In the genomic region with DNA sequence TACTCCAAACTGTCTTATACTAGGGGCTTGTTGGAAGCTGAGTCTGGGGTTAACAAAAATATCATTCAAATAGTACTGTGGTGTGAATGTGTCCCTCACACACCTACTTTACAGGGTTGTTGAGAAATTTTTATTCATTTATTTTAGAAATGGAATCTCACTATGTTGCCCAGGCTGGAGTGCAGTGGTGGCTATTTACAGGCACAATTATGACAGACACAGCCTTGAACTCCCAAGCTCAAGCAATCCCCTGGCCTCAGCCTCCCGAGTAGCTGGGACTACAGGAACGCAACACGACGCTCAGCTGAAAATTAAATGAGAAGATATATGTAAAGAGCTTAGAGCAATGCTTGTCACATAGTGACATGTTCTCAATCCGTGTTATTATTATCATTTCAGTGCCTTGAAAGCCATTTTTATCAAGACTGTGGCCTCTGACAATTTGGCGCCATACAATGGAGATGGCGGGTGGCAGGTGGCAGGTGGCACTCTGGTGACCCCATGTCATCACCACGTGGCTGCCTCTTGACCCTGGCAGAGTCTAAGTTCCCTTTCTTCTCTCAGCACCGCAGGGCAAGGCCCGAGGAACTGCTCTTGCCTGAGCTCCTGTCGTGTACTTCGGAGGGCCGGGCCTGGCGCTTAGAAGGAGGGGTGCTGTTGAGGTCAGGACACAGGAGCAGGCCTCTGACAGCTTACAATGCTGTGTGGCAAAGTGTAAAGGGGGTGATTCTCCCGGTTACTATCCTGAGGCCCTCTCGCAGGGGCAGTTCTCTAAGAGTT, we compare ENCODE assay signal across 9 cellular contexts.
DNase-seq lines count a peak whose midpoint lies in the region; ATAC-seq and TF ChIP-seq lines count a peak whose summit lies in the region.
"Had no signal": no experiment of that assay in that cellular context is flagged by ENCODE, and none has a peak within 500 bp of the region (broad histone marks: within the 10 kb centered on the region; RNA-seq: fewer than 3 reads in every experiment).

No MANE protein-coding gene starts in this region.

- peak overlapping the region; percentile 99 for H3K27ac Mint-ChIP-seq in activated CD4-positive, alpha-beta T cell treated with anti-CD3 and anti-CD28 coated beads for 36 hours
- H3K27ac Mint-ChIP-seq in mesothelial cell of epicardium, result peak overlapping the region; percentile 94

- H3K27ac ChIP-seq in ascending aorta (peak overlapping the region; percentile 88 to 93), tibial artery (peak overlapping the region; percentile 86 to 92)

- H3K27me3 ChIP-seq in ascending aorta (no peaks in the 10 kb centered on the region), tibial artery (no peaks in the 10 kb centered on the region)
- H3K27me3 ChIP-seq: brain microvascular endothelial cell had no signal

- H3K9me3 Mint-ChIP-seq in activated CD4-positive, alpha-beta T cell treated with anti-CD3 and anti-CD28 coated beads for 36 hours (ENCODE audit: low read depth), result peaks cover 5% of the 10 kb centered on the region
- peaks cover 14% of the 10 kb centered on the region for H3K9me3 Mint-ChIP-seq in mesothelial cell of epicardium

- H3K36me3 Mint-ChIP-seq in activated CD4-positive, alpha-beta T cell treated with anti-CD3 and anti-CD28 coated beads for 36 hours (ENCODE audit: low read depth), result peaks cover 2% of the 10 kb centered on the region
- no peaks in the 10 kb centered on the region for H3K36me3 Mint-ChIP-seq in mesothelial cell of epicardium

- H3K36me3 ChIP-seq in ascending aorta (no peaks in the 10 kb centered on the region), tibial artery (no peaks in the 10 kb centered on the region)
- H3K36me3 ChIP-seq: brain microvascular endothelial cell had no signal

- H3K9me3 ChIP-seq in ascending aorta (no peaks in the 10 kb centered on the region), tibial artery (no peaks in the 10 kb centered on the region)

- peaks cover 42% of the 10 kb centered on the region for H3K4me1 Mint-ChIP-seq in activated CD4-positive, alpha-beta T cell treated with anti-CD3 and anti-CD28 coated beads for 36 hours
- H3K4me1 Mint-ChIP-seq in mesothelial cell of epicardium, result peaks cover 19% of the 10 kb centered on the region

- intact Hi-C loops in activated CD4-positive, alpha-beta T cell treated with anti-CD3 and anti-CD28 coated beads for 36 hours (cut with DNase I, micrococcal nuclease), result loop anchor here (5.0 to 10.0 kb wide), 6 partner anchors 127 to 1750 kb away; a partner anchor contains a TSS
- intact Hi-C loops in ascending aorta (cut with DNase I) (loop anchor here (5.0 kb wide), 3 partner anchors 63 to 1522 kb away; a partner anchor contains a TSS), tibial artery (cut with DNase I; ENCODE audit: low total_unique reads) (loop anchor here (5.0 to 10.0 kb wide), 3 partner anchors 108 to 267 kb away; no protein-coding TSS in a partner anchor)

- ATAC-seq in activated CD4-positive, alpha-beta T cell treated with anti-CD3 and anti-CD28 coated beads for 36 hours, result no peak
- ATAC-seq in HG03039 (IDR thresholded peaks at IDR 0.05; ENCODE audit: unreplicated experiment), result no peak

- H3K4me3 Mint-ChIP-seq in activated CD4-positive, alpha-beta T cell treated with anti-CD3 and anti-CD28 coated beads for 36 hours, result peak overlapping the region; percentile 81
- H3K4me3 Mint-ChIP-seq in mesothelial cell of epicardium, result peak overlapping the region; percentile 84

- TF ChIP-seq CTCF in ascending aorta (IDR thresholded peaks at IDR 0.05), result no peak
- no peak for TF ChIP-seq CTCF in mesothelial cell of epicardium (IDR thresholded peaks at IDR 0.05; ENCODE audit: unreplicated experiment)
- TF ChIP-seq CTCF in tibial artery (IDR thresholded peaks at IDR 0.05), result no peak

- peaks cover 0 to 10% of the 10 kb centered on the region in 2 donors for H3K4me1 ChIP-seq in ascending aorta
- peaks cover 0 to 19% (median 12%) of the 10 kb centered on the region in 4 donors for H3K4me1 ChIP-seq in tibial artery

- CTCF ChIA-PET in activated CD4-positive, alpha-beta T cell treated with anti-CD3 and anti-CD28 coated beads for 36 hours (lab: Charles Lee), result interaction anchor here (0.7 to 0.9 kb wide), 2 partner anchors 110 to 202 kb away, joined by 3 read pairs; no protein-coding TSS in a partner anchor

- H3K4me3 ChIP-seq in ascending aorta (peak overlapping the region in 1 of 2 donors; percentile 76), tibial artery (peak overlapping the region; percentile 65 to 80)

- H3K27me3 Mint-ChIP-seq in activated CD4-positive, alpha-beta T cell treated with anti-CD3 and anti-CD28 coated beads for 36 hours, result peaks cover 7% of the 10 kb centered on the region
- H3K27me3 Mint-ChIP-seq in mesothelial cell of epicardium (ENCODE audit: low read depth), result peaks cover 9% of the 10 kb centered on the region

- no peak for DNase-seq in activated CD4-positive, alpha-beta T cell treated with anti-CD3 and anti-CD28 coated beads for 36 hours
- no peak for DNase-seq in activated CD4-positive, alpha-beta T cell treated with anti-CD3 and anti-CD28 coated beads, Interleukin-2, amount 50 U/mL, for 48 hours
- DNase-seq in ascending aorta (ENCODE audit: low spot score in 2 of 2), result peak in 1 of 2 donors; percentile 63
- DNase-seq in mesothelial cell of epicardium (ENCODE audit: low spot score in 2 of 2, unreplicated experiment in 2 of 2), result no peak
- DNase-seq in tibial artery, result peak in 1 of 2 donors; percentile 26
- DNase-seq in NCI-H146 (lab: John Stamatoyannopoulos, UW), result no peak
- DNase-seq in AML-193 (lab: John Stamatoyannopoulos, UW), result no peak
- DNase-seq: brain microvascular endothelial cell had no signal

- POLR2A ChIA-PET in activated CD4-positive, alpha-beta T cell treated with anti-CD3 and anti-CD28 coated beads for 36 hours (lab: Charles Lee), result no interaction called here
